ENCODE assay signal across 1 cellular context in the genomic region with DNA sequence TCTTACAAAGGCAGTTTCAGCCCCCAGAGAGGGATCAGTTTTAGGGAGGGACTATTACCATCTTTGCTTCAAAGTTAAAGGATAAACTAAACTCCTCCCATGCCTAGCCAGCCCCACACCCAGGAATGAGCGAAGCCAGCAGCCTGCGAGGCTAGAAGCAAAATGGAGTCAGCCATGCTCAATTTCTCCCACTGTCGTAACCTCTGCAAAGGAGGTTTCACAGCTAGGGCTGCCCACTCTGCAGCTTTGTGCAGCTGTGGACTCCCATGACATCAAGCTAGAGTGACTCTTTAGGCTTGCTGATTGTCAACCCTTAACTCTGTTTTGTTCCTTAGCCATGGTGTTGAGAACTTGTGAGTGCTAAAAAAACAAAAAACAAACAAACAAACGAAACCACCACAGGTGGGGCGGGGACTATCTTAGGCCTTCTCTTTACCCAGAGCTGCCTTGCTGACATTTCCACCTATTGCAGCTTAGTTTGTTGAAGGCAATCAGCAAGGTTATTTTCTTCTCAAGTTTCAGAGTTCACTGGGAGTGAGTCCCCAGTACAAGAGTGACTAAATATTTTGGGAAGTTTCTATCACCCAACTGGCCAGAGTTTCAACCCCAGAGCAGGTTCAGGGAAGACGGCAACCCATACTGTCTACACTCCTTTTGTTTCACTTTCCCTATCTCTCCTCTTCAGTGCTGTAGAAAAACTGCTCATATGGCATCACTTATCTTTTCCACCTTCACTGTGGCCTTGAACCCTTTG.
A peak's percentile ranks its signal among the peaks of the same experiment; 100 is the strongest.
TF ChIP-seq lines count a peak whose summit lies in the region.

No MANE protein-coding gene starts in this region.

TF ChIP-seq in WTC11, 78 proteins besides CTCF, POLR2A, EP300 and RAD21 (continued from another document):
- TF ChIP-seq, protein P1, sequence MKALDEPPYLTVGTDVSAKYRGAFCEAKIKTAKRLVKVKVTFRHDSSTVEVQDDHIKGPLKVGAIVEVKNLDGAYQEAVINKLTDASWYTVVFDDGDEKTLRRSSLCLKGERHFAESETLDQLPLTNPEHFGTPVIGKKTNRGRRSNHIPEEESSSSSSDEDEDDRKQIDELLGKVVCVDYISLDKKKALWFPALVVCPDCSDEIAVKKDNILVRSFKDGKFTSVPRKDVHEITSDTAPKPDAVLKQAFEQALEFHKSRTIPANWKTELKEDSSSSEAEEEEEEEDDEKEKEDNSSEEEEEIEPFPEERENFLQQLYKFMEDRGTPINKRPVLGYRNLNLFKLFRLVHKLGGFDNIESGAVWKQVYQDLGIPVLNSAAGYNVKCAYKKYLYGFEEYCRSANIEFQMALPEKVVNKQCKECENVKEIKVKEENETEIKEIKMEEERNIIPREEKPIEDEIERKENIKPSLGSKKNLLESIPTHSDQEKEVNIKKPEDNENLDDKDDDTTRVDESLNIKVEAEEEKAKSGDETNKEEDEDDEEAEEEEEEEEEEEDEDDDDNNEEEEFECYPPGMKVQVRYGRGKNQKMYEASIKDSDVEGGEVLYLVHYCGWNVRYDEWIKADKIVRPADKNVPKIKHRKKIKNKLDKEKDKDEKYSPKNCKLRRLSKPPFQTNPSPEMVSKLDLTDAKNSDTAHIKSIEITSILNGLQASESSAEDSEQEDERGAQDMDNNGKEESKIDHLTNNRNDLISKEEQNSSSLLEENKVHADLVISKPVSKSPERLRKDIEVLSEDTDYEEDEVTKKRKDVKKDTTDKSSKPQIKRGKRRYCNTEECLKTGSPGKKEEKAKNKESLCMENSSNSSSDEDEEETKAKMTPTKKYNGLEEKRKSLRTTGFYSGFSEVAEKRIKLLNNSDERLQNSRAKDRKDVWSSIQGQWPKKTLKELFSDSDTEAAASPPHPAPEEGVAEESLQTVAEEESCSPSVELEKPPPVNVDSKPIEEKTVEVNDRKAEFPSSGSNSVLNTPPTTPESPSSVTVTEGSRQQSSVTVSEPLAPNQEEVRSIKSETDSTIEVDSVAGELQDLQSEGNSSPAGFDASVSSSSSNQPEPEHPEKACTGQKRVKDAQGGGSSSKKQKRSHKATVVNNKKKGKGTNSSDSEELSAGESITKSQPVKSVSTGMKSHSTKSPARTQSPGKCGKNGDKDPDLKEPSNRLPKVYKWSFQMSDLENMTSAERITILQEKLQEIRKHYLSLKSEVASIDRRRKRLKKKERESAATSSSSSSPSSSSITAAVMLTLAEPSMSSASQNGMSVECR (CRISPR knock-in tag; IDR thresholded peaks at IDR 0.05; ENCODE audit: borderline replicate concordance) = no peak
- TF ChIP-seq PRRX2 (CRISPR knock-in tag; IDR thresholded peaks at IDR 0.05) (no peak), ESRRA (CRISPR knock-in tag; IDR thresholded peaks at IDR 0.05; ENCODE audit: borderline replicate concordance) (no peak), MXD4 (CRISPR knock-in tag; IDR thresholded peaks at IDR 0.05; ENCODE audit: borderline replicate concordance) (peak; percentile 54; the same call in 1 of the 2 replicates)
